ENCODE assay signal across 20 cellular contexts in genomic region chr11:129259950-129260349, GRCh38.
A peak's percentile ranks its signal among the peaks of the same experiment; 100 is the strongest.
DNase-seq lines count a peak whose midpoint lies in the region; ATAC-seq and TF ChIP-seq lines count a peak whose summit lies in the region.
"Had no signal": no experiment of that assay in that cellular context is flagged by ENCODE, and none has a peak within 500 bp of the region (broad histone marks: within the 10 kb centered on the region; RNA-seq: fewer than 3 reads in every experiment).

No MANE protein-coding gene starts in this region.

- no peaks in the 10 kb centered on the region for H3K27me3 Mint-ChIP-seq in type B pancreatic cell

- ATAC-seq in omental fat pad (ENCODE audit: low FRiP score): no peak
- ATAC-seq: body of pancreas, left ventricle myocardium superior had no signal

- peaks cover 55% of the 10 kb centered on the region for H3K4me1 Mint-ChIP-seq in type B pancreatic cell (ENCODE audit: unreplicated experiment)

- H3K4me3 ChIP-seq in brain microvascular endothelial cell (ENCODE audit: low read depth, low read length): no peak overlapping the region
- H3K4me3 ChIP-seq: body of pancreas, MG63, SJCRH30, testis had no signal

- TF ChIP-seq CTCF in type B pancreatic cell (conservative IDR thresholded peaks at IDR 0.05): no peak
- TF ChIP-seq CTCF in brain microvascular endothelial cell (IDR thresholded peaks at IDR 0.05; ENCODE audit: low read depth, low read length, missing control alignments): no peak
- TF ChIP-seq CTCF in omental fat pad (IDR thresholded peaks at IDR 0.05): no peak

- no peaks in the 10 kb centered on the region for H3K27me3 ChIP-seq in brain microvascular endothelial cell (replicated peaks)
- H3K27me3 ChIP-seq: body of pancreas, MG63, SJCRH30, testis had no signal

- no peak overlapping the region for H3K27ac Mint-ChIP-seq in type B pancreatic cell

- no peaks in the 10 kb centered on the region for H3K36me3 ChIP-seq in brain microvascular endothelial cell (replicated peaks)
- H3K36me3 ChIP-seq: MG63, SJCRH30 had no signal

- H3K4me3 Mint-ChIP-seq in type B pancreatic cell: peak overlapping the region; percentile 41

- peaks cover 26% of the 10 kb centered on the region for H3K36me3 Mint-ChIP-seq in type B pancreatic cell

- in situ Hi-C loops in SK-MEL-5 (cut with HindIII; ENCODE audit: low pct_unique_long_range_greater_than_20kb, low sequenced_read_pairs): no loop called here
- in situ Hi-C loops in brain microvascular endothelial cell (cut with HindIII; ENCODE audit: low pct_ligation_motif_present, low sequenced_read_pairs): no loop called here

- DNase-seq in SK-MEL-5 (ENCODE audit: low read depth, low spot score): peak; percentile 95
- DNase-seq in foreskin melanocyte: peak; percentile 96
- DNase-seq in middle frontal gyrus (ENCODE audit: extremely low spot score, low spot score): peak; percentile 75
- no peak for DNase-seq in type B pancreatic cell (ENCODE audit: extremely low spot score, unreplicated experiment)
- no peak for DNase-seq in brain microvascular endothelial cell
- DNase-seq in iPS-NIHi7 (ENCODE audit: extremely low spot score): no peak
- no peak for DNase-seq in omental fat pad (ENCODE audit: low spot score)
- DNase-seq: activated CD4-positive, alpha-beta T cell treated with anti-CD3 and anti-CD28 coated beads, Interleukin-2, amount 50 U/mL, for 1 hour; activated naive CD4-positive, alpha-beta T cell treated with anti-CD3 and anti-CD28 coated beads, Interleukin-2, amount 50 U/mL, for 16 hours; activated T-cell treated with anti-CD3 and anti-CD28 coated beads for 4 hours; body of pancreas; HCEC 1CT; left ventricle myocardium superior; MG63; NCI-H187 treated with DMSO at 0.1 percent for 48 hours; NCI-H510A treated with DMSO at 0.1 percent for 48 hours; OCI-M1; stimulated activated CD4-positive, alpha-beta T cell treated with anti-CD3 and anti-CD28 coated beads, Interleukin-2, amount 100 ng/mL, for 48 hours; testis had no signal

- H3K27ac ChIP-seq in brain microvascular endothelial cell: no peak overlapping the region
- H3K27ac ChIP-seq: body of pancreas, SJCRH30 had no signal

- H3K9me3 Mint-ChIP-seq in type B pancreatic cell: no peaks in the 10 kb centered on the region

Comparison
In these comparisons a context has a peak if more than half of its experiments do, and no peak if none do; other contexts are left out.
1. DNase-seq: peak in SK-MEL-5 (single experiment), foreskin melanocyte (single experiment) and middle frontal gyrus (single experiment); none in type B pancreatic cell (single experiment), brain microvascular endothelial cell (single experiment), iPS-NIHi7 (single experiment) and omental fat pad (single experiment).